Comparison of ENCODE assay signal across 12 cellular contexts in genomic region chr1:31577515-31578191, GRCh38. TPM values are rescaled to one million over a fixed set of nuclear protein-coding genes. Genes with fewer than 3 reads are reported as not detected.
DNase-seq lines count a peak whose midpoint lies in the region; ATAC-seq and TF ChIP-seq lines count a peak whose summit lies in the region.
"Had no signal": no experiment of that assay in that cellular context is flagged by ENCODE, and none has a peak within 500 bp of the region (broad histone marks: within the 10 kb centered on the region; RNA-seq: fewer than 3 reads in every experiment).

No MANE protein-coding gene starts in this region.

- H3K4me1 Mint-ChIP-seq in CD4-positive, alpha-beta T cell (ENCODE audit: low read depth): no peaks in the 10 kb centered on the region
- peaks cover 2% of the 10 kb centered on the region for H3K4me1 Mint-ChIP-seq in activated CD4-positive, alpha-beta T cell treated with anti-CD3 and anti-CD28 coated beads for 36 hours

- in situ Hi-C loops in Caki2 (cut with HindIII; ENCODE audit: low pct_unique_long_range_greater_than_20kb, low sequenced_read_pairs): no loop called here

- ATAC-seq in left ventricle myocardium superior (peak; percentile 10), HG02870 (IDR thresholded peaks at IDR 0.05; ENCODE audit: unreplicated experiment) (no peak)
- no peak for ATAC-seq in CD4-positive, alpha-beta T cell (ENCODE audit: poor library complexity)
- ATAC-seq in activated CD4-positive, alpha-beta T cell treated with anti-CD3 and anti-CD28 coated beads for 36 hours: no peak
- ATAC-seq: naive thymus-derived CD8-positive, alpha-beta T cell had no signal

- H3K36me3 Mint-ChIP-seq in CD4-positive, alpha-beta T cell (ENCODE audit: low read depth): no peaks in the 10 kb centered on the region
- H3K36me3 Mint-ChIP-seq in activated CD4-positive, alpha-beta T cell treated with anti-CD3 and anti-CD28 coated beads for 36 hours (ENCODE audit: low read depth): no peaks in the 10 kb centered on the region
- H3K36me3 Mint-ChIP-seq: naive thymus-derived CD8-positive, alpha-beta T cell had no signal

- no peaks in the 10 kb centered on the region for H3K9me3 ChIP-seq in ascending aorta
- no peaks in the 10 kb centered on the region for H3K9me3 ChIP-seq in CD4-positive, alpha-beta T cell (ENCODE audit: control insufficient read depth, low read length)

- POLR2A ChIA-PET in CD4-positive, alpha-beta T cell (lab: Charles Lee): no interaction called here
- POLR2A ChIA-PET in activated CD4-positive, alpha-beta T cell treated with anti-CD3 and anti-CD28 coated beads for 36 hours (lab: Charles Lee): no interaction called here

- H3K4me1 ChIP-seq in ascending aorta: peaks cover 24 to 46% of the 10 kb centered on the region in 2 donors

- CTCF ChIA-PET in CD4-positive, alpha-beta T cell (lab: Charles Lee): no interaction called here
- CTCF ChIA-PET in activated CD4-positive, alpha-beta T cell treated with anti-CD3 and anti-CD28 coated beads for 36 hours (lab: Charles Lee): interaction anchor here (0.7 to 0.8 kb wide), 2 partner anchors 52 to 61 kb away, joined by 3 read pairs; no protein-coding TSS in a partner anchor

- peak; percentile 80 for DNase-seq in Caki2 (ENCODE audit: low read depth)
- peak in 1 of 2 donors; percentile 63 for DNase-seq in ascending aorta (ENCODE audit: low spot score in 2 of 2)
- DNase-seq in left ventricle myocardium superior: no peak
- DNase-seq in renal cortical epithelial cell (ENCODE audit: low read depth): peak; percentile 79
- no peak for DNase-seq in NK-92 treated with Interleukin-12 subunit alpha and Interleukin-12 subunit beta, amount 100 ng/mL, for 24 hours (lab: John Stamatoyannopoulos, UW)
- DNase-seq in CD4-positive, alpha-beta T cell: no peak
- DNase-seq in activated CD4-positive, alpha-beta T cell treated with anti-CD3 and anti-CD28 coated beads for 36 hours: no peak
- DNase-seq: cerebellar nuclear complex, DND-41, NCI-H748 treated with DMSO at 0.1 percent for 48 hours had no signal

- H3K36me3 ChIP-seq in ascending aorta: peaks cover 0 to 12% of the 10 kb centered on the region in 2 donors

- H3K27ac ChIP-seq in ascending aorta: peak overlapping the region; percentile 93 to 97
- no peak overlapping the region for H3K27ac ChIP-seq in CD4-positive, alpha-beta T cell (ENCODE audit: low read depth, low read length)

- no peaks in the 10 kb centered on the region for H3K27me3 ChIP-seq in ascending aorta
- H3K27me3 ChIP-seq in CD4-positive, alpha-beta T cell (ENCODE audit: control insufficient read depth, insufficient read depth, low read length): peaks cover 13% of the 10 kb centered on the region

- intact Hi-C loops in ascending aorta (cut with DNase I): loop anchor here (2.0 kb wide), 1 partner anchor 67 kb away; the partner anchor contains the start of gene PEF1
- intact Hi-C loops in left ventricle myocardium superior (cut with micrococcal nuclease): no loop called here
- intact Hi-C loops in CD4-positive, alpha-beta T cell (cut with DNase I, micrococcal nuclease): no loop called here
- intact Hi-C loops in activated CD4-positive, alpha-beta T cell treated with anti-CD3 and anti-CD28 coated beads for 36 hours (cut with DNase I, micrococcal nuclease): no loop called here

- H3K27me3 Mint-ChIP-seq in CD4-positive, alpha-beta T cell: peaks cover 22% of the 10 kb centered on the region
- peaks cover 4% of the 10 kb centered on the region for H3K27me3 Mint-ChIP-seq in activated CD4-positive, alpha-beta T cell treated with anti-CD3 and anti-CD28 coated beads for 36 hours

- no peak for TF ChIP-seq CTCF in ascending aorta (IDR thresholded peaks at IDR 0.05)
- TF ChIP-seq CTCF in CD4-positive, alpha-beta T cell (IDR thresholded peaks at IDR 0.05): no peak

- H3K4me3 Mint-ChIP-seq in CD4-positive, alpha-beta T cell: no peak overlapping the region
- H3K4me3 Mint-ChIP-seq in activated CD4-positive, alpha-beta T cell treated with anti-CD3 and anti-CD28 coated beads for 36 hours: no peak overlapping the region
- H3K4me3 Mint-ChIP-seq: naive thymus-derived CD8-positive, alpha-beta T cell had no signal

- no peak overlapping the region for H3K27ac Mint-ChIP-seq in CD4-positive, alpha-beta T cell
- H3K27ac Mint-ChIP-seq in activated CD4-positive, alpha-beta T cell treated with anti-CD3 and anti-CD28 coated beads for 36 hours: no peak overlapping the region

- no peaks in the 10 kb centered on the region for H3K9me3 Mint-ChIP-seq in CD4-positive, alpha-beta T cell
- H3K9me3 Mint-ChIP-seq in activated CD4-positive, alpha-beta T cell treated with anti-CD3 and anti-CD28 coated beads for 36 hours (ENCODE audit: low read depth): no peaks in the 10 kb centered on the region
- H3K9me3 Mint-ChIP-seq: naive thymus-derived CD8-positive, alpha-beta T cell had no signal

- H3K4me3 ChIP-seq in ascending aorta: peak overlapping the region; percentile 55 to 89

RNA-seq across cellular contexts. Expression of gene TINAGL1, which starts 1.3 kb away (rescaled TPM):
- 706 and 710 TPM in 2 replicates for total RNA-seq in Caki2 (2014; rRNA removed; shearing (Covaris generic); ENCODE audit: low replicate concordance)
- total RNA-seq in ascending aorta: 1,807 TPM
- total RNA-seq in left ventricle myocardium superior: 274 TPM
- 168 and 349 TPM in 2 replicates for total RNA-seq in renal cortical epithelial cell
- not detected for total RNA-seq in CD4-positive, alpha-beta T cell
- not detected for total RNA-seq in activated CD4-positive, alpha-beta T cell treated with anti-CD3 and anti-CD28 coated beads for 36 hours
- total RNA-seq: naive thymus-derived CD8-positive, alpha-beta T cell had no signal

RNA-seq across cellular contexts. Expression of gene HCRTR1, which starts 39.8 kb away (rescaled TPM):
- total RNA-seq in Caki2 (2014; rRNA removed; shearing (Covaris generic); ENCODE audit: low replicate concordance): not detected in 2 replicates
- total RNA-seq in ascending aorta (not detected), left ventricle myocardium superior (0.67 TPM), renal cortical epithelial cell (not detected in 2 replicates)
- not detected for total RNA-seq in CD4-positive, alpha-beta T cell
- not detected for total RNA-seq in activated CD4-positive, alpha-beta T cell treated with anti-CD3 and anti-CD28 coated beads for 36 hours
- total RNA-seq: naive thymus-derived CD8-positive, alpha-beta T cell had no signal

Comparison
In these comparisons a context has a peak if more than half of its experiments do, and no peak if none do; other contexts are left out.
1. DNase-seq: peak in Caki2 (single experiment) and renal cortical epithelial cell (single experiment); none in left ventricle myocardium superior (single experiment), NK-92 treated with Interleukin-12 subunit alpha and Interleukin-12 subunit beta, amount 100 ng/mL, for 24 hours (single experiment), CD4-positive, alpha-beta T cell (0 of 10) and activated CD4-positive, alpha-beta T cell treated with anti-CD3 and anti-CD28 coated beads for 36 hours (single experiment).
2. RNA of gene TINAGL1, which starts 1.3 kb away (total RNA-seq): 1,807 TPM in ascending aorta (single experiment), 706 to 710 TPM in Caki2, 274 TPM in left ventricle myocardium superior (single experiment) and 168 to 349 TPM in renal cortical epithelial cell; not detected in CD4-positive, alpha-beta T cell and not detected in activated CD4-positive, alpha-beta T cell treated with anti-CD3 and anti-CD28 coated beads for 36 hours; every median in the first group is over 100 times any median in the second.